In genomic region chr11:65242389-65242788, GRCh38 we compare ENCODE assay signal across 33 cellular contexts.
"Had no signal": no experiment of that assay in that cellular context is flagged by ENCODE, and none has a peak within 500 bp of the region (broad histone marks: within the 10 kb centered on the region; RNA-seq: fewer than 3 reads in every experiment).

No MANE protein-coding gene starts in this region.

- H3K4me3 ChIP-seq: ascending aorta, esophagus squamous epithelium, gastroesophageal sphincter, heart right ventricle, hepatocyte had no signal

- H3K4me3 Mint-ChIP-seq: activated CD4-positive, alpha-beta memory T cell treated with anti-CD3 and anti-CD28 coated beads for 36 hours; activated CD4-positive, alpha-beta T cell treated with anti-CD3 and anti-CD28 coated beads for 36 hours; activated CD4-positive, alpha-beta T cell treated with anti-CD3 and anti-CD28 coated beads, Interleukin-2, amount 10 ng/mL, durations not matched to agents 24 days and 14 days; activated naive CD4-positive, alpha-beta T cell treated with anti-CD3 and anti-CD28 coated beads, Interleukin-2, amount 10 ng/mL, durations not matched to agents 7 days and 5 days; activated naive CD8-positive, alpha-beta T cell treated with anti-CD3 and anti-CD28 coated beads, Interleukin-2, amount 10 ng/mL, durations not matched to agents 7 days and 5 days; activated T-cell treated with anti-CD3 and anti-CD28 coated beads, Interleukin-2, amount 50 U/mL, for 24 hours; activated T-cell treated with anti-CD3 and anti-CD28 coated beads, Interleukin-2, amount 50 U/mL, for 72 hours; brain; central memory CD8-positive, alpha-beta T cell; effector memory CD8-positive, alpha-beta T cell; T-helper 17 cell; T-helper 2 cell treated with Interferon-gamma antibody and Interleukin-4, amounts not matched to agents 5 μg/mL and 100 μg/mL, for 36 hours had no signal

- ATAC-seq: activated CD4-positive, alpha-beta T cell treated with anti-CD3 and anti-CD28 coated beads for 36 hours; activated naive CD4-positive, alpha-beta T cell treated with anti-CD3 and anti-CD28 coated beads, Interleukin-2, amount 50 U/mL, for 72 hours; activated T-cell treated with anti-CD3 and anti-CD28 coated beads, Interleukin-2, amount 50 U/mL, for 72 hours; effector memory CD8-positive, alpha-beta T cell; gastroesophageal sphincter; heart right ventricle; T-helper 17 cell had no signal

- H3K27me3 Mint-ChIP-seq: activated CD4-positive, alpha-beta memory T cell treated with anti-CD3 and anti-CD28 coated beads for 36 hours; activated CD4-positive, alpha-beta T cell treated with anti-CD3 and anti-CD28 coated beads, Interleukin-2, amount 10 ng/mL, durations not matched to agents 24 days and 14 days; activated T-cell treated with anti-CD3 and anti-CD28 coated beads, Interleukin-2, amount 50 U/mL, for 24 hours; central memory CD8-positive, alpha-beta T cell; T-helper 17 cell had no signal

- H3K27ac ChIP-seq: ascending aorta, epithelial cell of prostate, esophagus squamous epithelium, gastroesophageal sphincter, heart right ventricle, hepatocyte had no signal

- H3K36me3 ChIP-seq: ascending aorta, esophagus squamous epithelium, gastroesophageal sphincter, heart right ventricle had no signal

- H3K36me3 Mint-ChIP-seq: activated CD4-positive, alpha-beta memory T cell treated with anti-CD3 and anti-CD28 coated beads for 36 hours; activated naive CD4-positive, alpha-beta T cell treated with anti-CD3 and anti-CD28 coated beads, Interleukin-2, amount 10 ng/mL, durations not matched to agents 7 days and 5 days; brain had no signal

- FAIRE-seq: bronchial epithelial cell, colon, endothelial cell of umbilical vein had no signal

- H3K4me1 Mint-ChIP-seq: activated CD4-positive, alpha-beta T cell treated with anti-CD3 and anti-CD28 coated beads for 36 hours; activated CD4-positive, alpha-beta T cell treated with anti-CD3 and anti-CD28 coated beads, Interleukin-2, amount 10 ng/mL, durations not matched to agents 24 days and 14 days; activated naive CD4-positive, alpha-beta T cell treated with anti-CD3 and anti-CD28 coated beads, Interleukin-2, amount 10 ng/mL, durations not matched to agents 7 days and 5 days; activated naive CD8-positive, alpha-beta T cell treated with anti-CD3 and anti-CD28 coated beads, Interleukin-2, amount 10 ng/mL, durations not matched to agents 7 days and 5 days; brain; central memory CD8-positive, alpha-beta T cell; T-helper 17 cell had no signal

- H3K4me1 ChIP-seq: ascending aorta, gastroesophageal sphincter, heart right ventricle had no signal

- H3K9me3 ChIP-seq: ascending aorta, esophagus squamous epithelium, gastroesophageal sphincter had no signal

- H3K4me2 ChIP-seq: hepatocyte had no signal

- H3K27ac Mint-ChIP-seq: activated CD4-positive, alpha-beta memory T cell treated with anti-CD3 and anti-CD28 coated beads for 36 hours; activated CD4-positive, alpha-beta T cell treated with anti-CD3 and anti-CD28 coated beads for 36 hours; activated CD4-positive, alpha-beta T cell treated with anti-CD3 and anti-CD28 coated beads, Interleukin-2, amount 10 ng/mL, durations not matched to agents 24 days and 14 days; activated naive CD4-positive, alpha-beta T cell treated with anti-CD3 and anti-CD28 coated beads, Interleukin-2, amount 10 ng/mL, durations not matched to agents 7 days and 5 days; activated naive CD4-positive, alpha-beta T cell treated with anti-CD3 and anti-CD28 coated beads, Interleukin-2, amount 50 U/mL, for 72 hours; activated naive CD8-positive, alpha-beta T cell treated with anti-CD3 and anti-CD28 coated beads, Interleukin-2, amount 10 ng/mL, durations not matched to agents 7 days and 5 days; activated T-cell treated with anti-CD3 and anti-CD28 coated beads, Interleukin-2, amount 50 U/mL, for 24 hours; activated T-cell treated with anti-CD3 and anti-CD28 coated beads, Interleukin-2, amount 50 U/mL, for 72 hours; brain; T-helper 17 cell; T-helper 2 cell treated with Interferon-gamma antibody and Interleukin-4, amounts not matched to agents 5 μg/mL and 100 μg/mL, for 36 hours had no signal

- DNase-seq: activated CD4-positive, alpha-beta memory T cell treated with anti-CD3 and anti-CD28 coated beads for 36 hours; activated CD4-positive, alpha-beta T cell treated with anti-CD3 and anti-CD28 coated beads for 36 hours; activated CD4-positive, alpha-beta T cell treated with anti-CD3 and anti-CD28 coated beads, Interleukin-2, amount 10 ng/mL, durations not matched to agents 24 days and 14 days; activated CD4-positive, CD25-positive, alpha-beta regulatory T cell; activated CD4-positive, CD25-positive, alpha-beta regulatory T cell treated with anti-CD3 and anti-CD28 coated beads, Interleukin-2, amount 50 U/mL, for 72 hours; activated CD8-positive, alpha-beta memory T cell treated with anti-CD3 and anti-CD28 coated beads, Interleukin-2, amount 50 U/mL, for 48 hours; activated gamma-delta T cell; activated naive CD4-positive, alpha-beta T cell; activated naive CD4-positive, alpha-beta T cell treated with anti-CD3 and anti-CD28 coated beads, Interleukin-2, amount 10 ng/mL, durations not matched to agents 7 days and 5 days; activated naive CD8-positive, alpha-beta T cell treated with anti-CD3 and anti-CD28 coated beads, Interleukin-2, amount 10 ng/mL, durations not matched to agents 7 days and 5 days; activated T-cell treated with anti-CD3 and anti-CD28 coated beads for 4 hours; activated T-cell treated with anti-CD3 and anti-CD28 coated beads, Interleukin-2, amount 50 U/mL, for 24 hours; activated T-cell treated with anti-CD3 and anti-CD28 coated beads, Interleukin-2, amount 50 U/mL, for 72 hours; cortex of kidney; dermis blood vessel endothelial cell; effector CD4-positive, alpha-beta T cell; effector memory CD8-positive, alpha-beta T cell; esophagus squamous epithelium; foreskin melanocyte; heart right ventricle; T-helper 17 cell; T1000 had no signal

- H3K9me3 Mint-ChIP-seq: central memory CD8-positive, alpha-beta T cell had no signal

- H3K27me3 ChIP-seq: ascending aorta, esophagus squamous epithelium, gastroesophageal sphincter, hepatocyte had no signal
